ENCODE assay signal across 21 cellular contexts in genomic region chr12:132605055-132605441, GRCh38. TPM values are rescaled to one million over a fixed set of nuclear protein-coding genes. Genes with fewer than 3 reads are reported as not detected.
"Had no signal": no experiment of that assay in that cellular context is flagged by ENCODE, and none has a peak within 500 bp of the region (broad histone marks: within the 10 kb centered on the region; RNA-seq: fewer than 3 reads in every experiment).

No MANE protein-coding gene starts in this region.

- H3K9ac ChIP-seq: KMS-11 had no signal

- H3K9me3 ChIP-seq: SJCRH30 had no signal

- H3K27ac Mint-ChIP-seq: IgD-negative memory B cell had no signal

- H3K27me3 ChIP-seq: SJCRH30 had no signal

- H3K36me3 Mint-ChIP-seq: IgD-negative memory B cell had no signal

- H3K27ac ChIP-seq: KMS-11, SJCRH30 had no signal

- ATAC-seq: K562, SK-N-SH treated with all-trans-retinoic acid at 6 μM for 48 hours had no signal

- DNase-seq: Kasumi-1, MM.1S, NCI-H1092 treated with DMSO at 0.1 percent for 48 hours, NCI-H1436, NCI-H187, NCI-H2029, NCI-H2081 treated with DMSO at 0.1 percent for 48 hours, NCI-H226, NCI-H446, NCI-H510A, NCI-H524 treated with DMSO at 0.1 percent for 48 hours, NCI-H69, NCI-H774, SHP77, SJCRH30 had no signal

- H3K36me3 ChIP-seq: SJCRH30 had no signal

- H3K4me3 ChIP-seq: K562, SJCRH30 had no signal

- H3K9me3 Mint-ChIP-seq: IgD-negative memory B cell had no signal

- H3K4me3 Mint-ChIP-seq: IgD-negative memory B cell had no signal

- H3K4me1 ChIP-seq: SJCRH30 had no signal

- H3K4me2 ChIP-seq: KMS-11 had no signal

RNA-seq across cellular contexts. Expression of gene LRCOL1, which starts 5.3 kb away (rescaled TPM):
- total RNA-seq: HT1080, K562, M059J, SJCRH30 had no signal

RNA-seq across cellular contexts. Expression of gene P2RX2, which starts 13.5 kb away (rescaled TPM):
- total RNA-seq: HT1080, K562, M059J, SJCRH30 had no signal
